In genomic region chr18:74494514-74494913, GRCh38 we compare ENCODE assay signal across 1 cellular context.
TF ChIP-seq lines count a peak whose summit lies in the region.

No MANE protein-coding gene starts in this region.

TF ChIP-seq in HepG2, 621 proteins besides CTCF, POLR2A, EP300 and RAD21:
- TF ChIP-seq, protein P1, sequence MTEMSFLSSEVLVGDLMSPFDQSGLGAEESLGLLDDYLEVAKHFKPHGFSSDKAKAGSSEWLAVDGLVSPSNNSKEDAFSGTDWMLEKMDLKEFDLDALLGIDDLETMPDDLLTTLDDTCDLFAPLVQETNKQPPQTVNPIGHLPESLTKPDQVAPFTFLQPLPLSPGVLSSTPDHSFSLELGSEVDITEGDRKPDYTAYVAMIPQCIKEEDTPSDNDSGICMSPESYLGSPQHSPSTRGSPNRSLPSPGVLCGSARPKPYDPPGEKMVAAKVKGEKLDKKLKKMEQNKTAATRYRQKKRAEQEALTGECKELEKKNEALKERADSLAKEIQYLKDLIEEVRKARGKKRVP (CRISPR knock-in tag; IDR thresholded peaks at IDR 0.05): no peak
- peak; percentile 60; the same call in 1 of the 2 replicates for TF ChIP-seq MAFF (IDR thresholded peaks at IDR 0.05; ENCODE audit: low read depth, low read length)
- peak; percentile 52 to 64 for TF ChIP-seq MAFK (conservative IDR thresholded peaks at IDR 0.05 in 1 of 2, IDR thresholded peaks at IDR 0.05 in 1 of 2; ENCODE audit: low read length in 2 of 2)
